ENCODE assay signal across 8 cellular contexts in genomic region chr2:128319457-128319772, GRCh38. TPM values are rescaled to one million over a fixed set of nuclear protein-coding genes. Genes with fewer than 3 reads are reported as not detected.
A peak's percentile ranks its signal among the peaks of the same experiment; 100 is the strongest.
DNase-seq lines count a peak whose midpoint lies in the region; ATAC-seq, FAIRE-seq and TF ChIP-seq lines count a peak whose summit lies in the region.

No MANE protein-coding gene starts in this region.

- peaks cover 45% of the 10 kb centered on the region for H3K4me1 Mint-ChIP-seq in neural progenitor cell

- no peak for TF ChIP-seq CTCF in OCI-LY3 (IDR thresholded peaks at IDR 0.05; ENCODE audit: low read depth, low read length)
- no peak for TF ChIP-seq CTCF in endothelial cell of umbilical vein (IDR thresholded peaks at IDR 0.05; ENCODE audit: extremely low read depth in 1 of 2, insufficient read depth in 1 of 2, low read depth in 1 of 2, low read length in 2 of 2)
- no peak for TF ChIP-seq CTCF in neural progenitor cell (IDR thresholded peaks at IDR 0.05)

- H3K9me3 Mint-ChIP-seq in neural progenitor cell: peaks cover 2% of the 10 kb centered on the region

- POLR2A ChIA-PET in endothelial cell of umbilical vein (lab: Charles Lee): no interaction called here

- intact Hi-C loops in endothelial cell of umbilical vein (cut with micrococcal nuclease): no loop called here

- H3F3A ChIP-seq in neural progenitor cell (ENCODE audit: low read depth): peaks cover 5% of the 10 kb centered on the region

- DNase-seq in endothelial cell of umbilical vein (ENCODE audit: low read depth, low spot score) (no peak), neural progenitor cell (ENCODE audit: low spot score) (no peak), epidermal melanocyte (ENCODE audit: insufficient read length, low spot score) (no peak), T1000 (lab: John Stamatoyannopoulos, UW) (no peak), A172 (ENCODE audit: low spot score) (no peak)

- ATAC-seq in GM19397 (IDR thresholded peaks at IDR 0.05; ENCODE audit: unreplicated experiment): no peak

- CTCF ChIA-PET in endothelial cell of umbilical vein (lab: Charles Lee): interaction anchor here (2.8 kb wide), 1 partner anchor 140 kb away, joined by 16 read pairs; no protein-coding TSS in a partner anchor

- H3K4me3 ChIP-seq in BLaER1 treated with 17β-estradiol and CSF1 and Interleukin-3, amounts not matched to agents 10 nM and 100 nM: peak overlapping the region; percentile 63 to 81 (median 72)
- peak overlapping the region; percentile 82 for H3K4me3 ChIP-seq in OCI-LY3 (ENCODE audit: low read length)
- peak overlapping the region; percentile 40 to 67 (median 58) for H3K4me3 ChIP-seq in endothelial cell of umbilical vein (replicated peaks in 1 of 3; ENCODE audit: insufficient read depth in 1 of 3, low read depth in 1 of 3, low read length in 3 of 3)
- peak overlapping the region; percentile 74 for H3K4me3 ChIP-seq in neural progenitor cell

- H3K36me3 ChIP-seq in BLaER1 treated with 17β-estradiol and CSF1 and Interleukin-3, amounts not matched to agents 10 nM and 100 nM: peaks cover 0 to 8% (median 0%) of the 10 kb centered on the region in 11 experiments; a peak in 3 of 22 replicates
- H3K36me3 ChIP-seq in OCI-LY3 (replicated peaks; ENCODE audit: low read depth, low read length) (peaks cover 14% of the 10 kb centered on the region), endothelial cell of umbilical vein (ENCODE audit: control insufficient read depth in 2 of 2, extremely low read depth in 1 of 2, insufficient read depth in 2 of 2, low read length in 2 of 2) (no peaks in the 10 kb centered on the region), neural progenitor cell (no peaks in the 10 kb centered on the region)

- peaks cover 13% of the 10 kb centered on the region for H3K27me3 Mint-ChIP-seq in neural progenitor cell (ENCODE audit: insufficient read depth, low read depth)

- H3K9me3 ChIP-seq in BLaER1 treated with 17β-estradiol and CSF1 and Interleukin-3, amounts not matched to agents 10 nM and 100 nM (replicated peaks in 1 of 11): no peaks in the 10 kb centered on the region
- H3K9me3 ChIP-seq in OCI-LY3 (ENCODE audit: insufficient read depth, low read length): no peaks in the 10 kb centered on the region
- no peaks in the 10 kb centered on the region for H3K9me3 ChIP-seq in endothelial cell of umbilical vein (replicated peaks; ENCODE audit: control insufficient read depth, insufficient read depth, low read length)
- no peaks in the 10 kb centered on the region for H3K9me3 ChIP-seq in neural progenitor cell (ENCODE audit: low read depth)

- FAIRE-seq in endothelial cell of umbilical vein (lab: Jason Lieb, UNC): no peak

- H2AFZ ChIP-seq in OCI-LY3 (ENCODE audit: low read depth, low read length) (peak overlapping the region; percentile 64; the same call in 1 of the 2 replicates), endothelial cell of umbilical vein (ENCODE audit: low read depth, low read length) (peak overlapping the region; percentile 90), neural progenitor cell (replicated peaks) (peak overlapping the region; percentile 43)

- H3K27ac Mint-ChIP-seq in neural progenitor cell: no peak overlapping the region

- TF ChIP-seq POLR2A in endothelial cell of umbilical vein (IDR thresholded peaks at IDR 0.05; ENCODE audit: low read depth, low read length): no peak

- H3K27me3 ChIP-seq in BLaER1 treated with 17β-estradiol and CSF1 and Interleukin-3, amounts not matched to agents 10 nM and 100 nM: peaks cover 0 to 40% (median 0%) of the 10 kb centered on the region in 11 experiments; a peak in 10 of 22 replicates
- H3K27me3 ChIP-seq in OCI-LY3 (ENCODE audit: low read depth, low read length) (peaks cover 4% of the 10 kb centered on the region; the same call in 1 of the 2 replicates), endothelial cell of umbilical vein (ENCODE audit: control insufficient read depth in 2 of 2, insufficient read depth in 2 of 2, low read length in 2 of 2) (no peaks in the 10 kb centered on the region), neural progenitor cell (peaks cover 28% of the 10 kb centered on the region)

- H3K4me3 Mint-ChIP-seq in neural progenitor cell: peak overlapping the region; percentile 82

- H3K4me2 ChIP-seq in BLaER1 treated with 17β-estradiol and CSF1 and Interleukin-3, amounts not matched to agents 10 nM and 100 nM: peak overlapping the region; percentile 95 to 100 (median 98)
- H3K4me2 ChIP-seq in OCI-LY3 (ENCODE audit: low read length): peak overlapping the region; percentile 86
- H3K4me2 ChIP-seq in endothelial cell of umbilical vein (ENCODE audit: insufficient read depth, low read length): peak overlapping the region; percentile 83
- H3K4me2 ChIP-seq in neural progenitor cell: peak overlapping the region; percentile 93

- no peaks in the 10 kb centered on the region for H3K9me1 ChIP-seq in endothelial cell of umbilical vein (replicated peaks; ENCODE audit: control insufficient read depth, extremely low read depth, insufficient read depth, low read length)

- peaks cover 47 to 87% (median 77%) of the 10 kb centered on the region in 10 experiments for H3K4me1 ChIP-seq in BLaER1 treated with 17β-estradiol and CSF1 and Interleukin-3, amounts not matched to agents 10 nM and 100 nM
- H3K4me1 ChIP-seq in OCI-LY3 (ENCODE audit: low read length): peaks cover 12% of the 10 kb centered on the region
- peaks cover 11% of the 10 kb centered on the region for H3K4me1 ChIP-seq in endothelial cell of umbilical vein (ENCODE audit: control insufficient read depth, extremely low read depth, insufficient read depth, low read length)
- peaks cover 38% of the 10 kb centered on the region for H3K4me1 ChIP-seq in neural progenitor cell

- H3K9ac ChIP-seq in BLaER1 treated with 17β-estradiol and CSF1 and Interleukin-3, amounts not matched to agents 10 nM and 100 nM: peak overlapping the region; percentile 67 to 81 (median 79); a peak in 19 of 22 replicates
- H3K9ac ChIP-seq in OCI-LY3 (ENCODE audit: low read length) (no peak overlapping the region), endothelial cell of umbilical vein (replicated peaks; ENCODE audit: extremely low read depth, insufficient read depth, low read length) (no peak overlapping the region), neural progenitor cell (no peak overlapping the region)

- peaks cover 8% of the 10 kb centered on the region for H3K36me3 Mint-ChIP-seq in neural progenitor cell

- dilution Hi-C loops in endothelial cell of umbilical vein (cut with MboI; ENCODE audit: extremely low pct_ligation_motif_present, low sequenced_read_pairs): no loop called here

- peaks cover 35 to 52% (median 37%) of the 10 kb centered on the region in 11 experiments for H4K20me1 ChIP-seq in BLaER1 treated with 17β-estradiol and CSF1 and Interleukin-3, amounts not matched to agents 10 nM and 100 nM
- peaks cover 38% of the 10 kb centered on the region for H4K20me1 ChIP-seq in OCI-LY3 (ENCODE audit: insufficient read depth, low read length)
- no peaks in the 10 kb centered on the region for H4K20me1 ChIP-seq in endothelial cell of umbilical vein (replicated peaks; ENCODE audit: control insufficient read depth, extremely low read depth, insufficient read depth, low read length)
- peaks cover 35% of the 10 kb centered on the region for H4K20me1 ChIP-seq in neural progenitor cell (ENCODE audit: low read depth)

- BruUV-seq in endothelial cell of umbilical vein (replicated peaks; lab: Mats Ljungman, UMichigan): no TSS peak

- peak overlapping the region in 6 of 11 experiments; percentile 44 to 68 (median 60); a peak in 5 of 22 replicates for H3K27ac ChIP-seq in BLaER1 treated with 17β-estradiol and CSF1 and Interleukin-3, amounts not matched to agents 10 nM and 100 nM
- H3K27ac ChIP-seq in OCI-LY3 (ENCODE audit: low read length) (no peak overlapping the region), endothelial cell of umbilical vein (ENCODE audit: insufficient read depth, low read depth, low read length) (no peak overlapping the region), neural progenitor cell (no peak overlapping the region)

- H3K79me2 ChIP-seq in OCI-LY3 (ENCODE audit: low read length) (peaks cover 35% of the 10 kb centered on the region), endothelial cell of umbilical vein (ENCODE audit: control insufficient read depth, insufficient read depth, low read length) (peaks cover 2% of the 10 kb centered on the region), neural progenitor cell (ENCODE audit: low read depth) (peaks cover 35% of the 10 kb centered on the region)

TF ChIP-seq in endothelial cell of umbilical vein, 7 proteins besides CTCF, POLR2A, EP300 and RAD21:
- TF ChIP-seq, protein P1, sequence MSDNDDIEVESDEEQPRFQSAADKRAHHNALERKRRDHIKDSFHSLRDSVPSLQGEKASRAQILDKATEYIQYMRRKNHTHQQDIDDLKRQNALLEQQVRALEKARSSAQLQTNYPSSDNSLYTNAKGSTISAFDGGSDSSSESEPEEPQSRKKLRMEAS (IDR thresholded peaks at IDR 0.05; ENCODE audit: insufficient read depth, insufficient read length): no peak

RNA-seq across cellular contexts. Expression of gene HS6ST1, which starts 0.7 kb away (rescaled TPM):
- total RNA-seq in endothelial cell of umbilical vein (15.4 and 19.4 TPM in 2 replicates), neural progenitor cell (ENCODE audit: low replicate concordance) (31.1 and 71.0 TPM in 2 replicates)
- 12.8 and 14.9 TPM in 2 replicates for polyA plus RNA-seq in endothelial cell of umbilical vein
- polyA plus RNA-seq in endothelial cell of umbilical vein (2011; cell fraction: cytosol; rRNA removed): 7.6 and 9.5 TPM in 2 replicates
- 4.9 and 5.6 TPM in 2 replicates for polyA plus RNA-seq in endothelial cell of umbilical vein (2011; cell fraction: nucleus; rRNA removed)
- polyA plus RNA-seq in endothelial cell of umbilical vein (2012): 15.3 and 19.2 TPM in 2 replicates
- 13.7 and 13.9 TPM in 2 replicates for polyA minus RNA-seq in endothelial cell of umbilical vein
- polyA minus RNA-seq in endothelial cell of umbilical vein (2011; cell fraction: cytosol; rRNA and poly(A)+ RNA removed): 5.4 TPM
- 11.0 and 20.7 TPM in 2 replicates for polyA minus RNA-seq in endothelial cell of umbilical vein (2011; cell fraction: nucleus; rRNA and poly(A)+ RNA removed)
- total RNA-seq in A172 (2014; rRNA removed; shearing (Covaris generic)): 33.7 and 45.8 TPM in 2 replicates

Comparison
In these comparisons a context has a peak if more than half of its experiments do, and no peak if none do; other contexts are left out.
1. H3K27ac ChIP-seq: peak in BLaER1 treated with 17β-estradiol and CSF1 and Interleukin-3, amounts not matched to agents 10 nM and 100 nM (6 of 11); none in OCI-LY3 (single experiment), endothelial cell of umbilical vein (single experiment) and neural progenitor cell (single experiment).
2. H3K9ac ChIP-seq: peak in BLaER1 treated with 17β-estradiol and CSF1 and Interleukin-3, amounts not matched to agents 10 nM and 100 nM (11 of 11); none in OCI-LY3 (single experiment), endothelial cell of umbilical vein (single experiment) and neural progenitor cell (single experiment).
3. Peak in every context shown above with its lines, with median percentiles within 50 percentile points of each other: H3K4me2 ChIP-seq, H3K4me3 ChIP-seq and H2AFZ ChIP-seq.